9 cellular contexts compared by ENCODE assay signal in genomic region chr2:64637000-64637628, GRCh38. TPM values are rescaled to one million over a fixed set of nuclear protein-coding genes. Genes with fewer than 3 reads are reported as not detected.
DNase-seq lines count a peak whose midpoint lies in the region; ATAC-seq and TF ChIP-seq lines count a peak whose summit lies in the region.
"Had no signal": no experiment of that assay in that cellular context is flagged by ENCODE, and none has a peak within 500 bp of the region (broad histone marks: within the 10 kb centered on the region; RNA-seq: fewer than 3 reads in every experiment).

No MANE protein-coding gene starts in this region.

- H3K4me1 ChIP-seq in naive thymus-derived CD4-positive, alpha-beta T cell (ENCODE audit: control insufficient read depth in 2 of 2, insufficient read depth in 2 of 2, low read length in 2 of 2): peaks cover 0 to 47% of the 10 kb centered on the region in 2 donors

- intact Hi-C loops in naive thymus-derived CD4-positive, alpha-beta T cell (cut with micrococcal nuclease): loop anchor here in 1 of 2 donors (1.0 kb wide), 1 partner anchor 7 kb away; no protein-coding TSS in a partner anchor

- H3K4me3 ChIP-seq in NB4 (ENCODE audit: low read depth, low read length): peak overlapping the region; percentile 7
- no peak overlapping the region for H3K4me3 ChIP-seq in naive thymus-derived CD4-positive, alpha-beta T cell (ENCODE audit: low read length)
- H3K4me3 ChIP-seq: thyroid gland had no signal

- H3K4me1 Mint-ChIP-seq in naive thymus-derived CD4-positive, alpha-beta T cell: peaks cover 50 to 77% (median 68%) of the 10 kb centered on the region in 7 donors

- ATAC-seq in GM18517 (IDR thresholded peaks at IDR 0.05; ENCODE audit: unreplicated experiment) (peak; percentile 40), GM21825 (IDR thresholded peaks at IDR 0.05; ENCODE audit: unreplicated experiment) (peak; percentile 37)
- ATAC-seq in naive thymus-derived CD4-positive, alpha-beta T cell: peak; percentile 66

- peaks cover 0 to 32% (median 7%) of the 10 kb centered on the region in 3 experiments for H3K36me3 ChIP-seq in naive thymus-derived CD4-positive, alpha-beta T cell (ENCODE audit: control insufficient read depth in 2 of 3, insufficient read depth in 3 of 3, low read length in 3 of 3)

- peaks cover 10 to 23% (median 11%) of the 10 kb centered on the region in 5 donors for H3K36me3 Mint-ChIP-seq in naive thymus-derived CD4-positive, alpha-beta T cell

- no peak for TF ChIP-seq CTCF in NB4 (IDR thresholded peaks at IDR 0.05; ENCODE audit: low read depth, low read length)

- peak overlapping the region; percentile 36 for H3K27ac ChIP-seq in naive thymus-derived CD4-positive, alpha-beta T cell (ENCODE audit: low read depth, low read length)
- H3K27ac ChIP-seq: thyroid gland had no signal

- DNase-seq in NB4 (ENCODE audit: low read depth): peak; percentile 75
- DNase-seq in naive thymus-derived CD4-positive, alpha-beta T cell: peak in 3 of 9 donors; percentile 34 to 45 (median 35)
- no peak for DNase-seq in NCI-H128 (lab: John Stamatoyannopoulos, UW; ENCODE audit: unreplicated experiment)
- DNase-seq in T-helper 9 cell: no peak
- no peak for DNase-seq in kidney tubule cell (ENCODE audit: low spot score)
- no peak for DNase-seq in COLO668 (lab: John Stamatoyannopoulos, UW; ENCODE audit: unreplicated experiment)
- DNase-seq: thyroid gland had no signal

- no peak for TF ChIP-seq POLR2A in NB4 (IDR thresholded peaks at IDR 0.05; ENCODE audit: extremely low read depth, insufficient read length)

- CTCF ChIA-PET in naive thymus-derived CD4-positive, alpha-beta T cell (lab: Charles Lee): interaction anchor here (1.0 to 1.3 kb wide), 3 partner anchors 9 to 309 kb away, joined by 3 to 4 read pairs (median 3); no protein-coding TSS in a partner anchor

- H3K4me3 Mint-ChIP-seq in naive thymus-derived CD4-positive, alpha-beta T cell: peak overlapping the region; percentile 27 to 75 (median 66)

- H3K9me3 ChIP-seq in naive thymus-derived CD4-positive, alpha-beta T cell (ENCODE audit: control insufficient read depth in 2 of 3, low read length in 3 of 3): no peaks in the 10 kb centered on the region
- H3K9me3 ChIP-seq: thyroid gland had no signal

- no peaks in the 10 kb centered on the region for H3K9me3 Mint-ChIP-seq in naive thymus-derived CD4-positive, alpha-beta T cell

- H3K27ac Mint-ChIP-seq in naive thymus-derived CD4-positive, alpha-beta T cell: peak overlapping the region; percentile 33 to 92 (median 88)

- POLR2A ChIA-PET in naive thymus-derived CD4-positive, alpha-beta T cell (lab: Charles Lee): interaction anchor here (1.1 to 4.4 kb wide), 5 partner anchors 12 to 113 kb away, joined by 3 to 31 read pairs (median 3); partner anchors contain the start of gene SERTAD2

- no peaks in the 10 kb centered on the region for H3K27me3 Mint-ChIP-seq in naive thymus-derived CD4-positive, alpha-beta T cell

- H3K27me3 ChIP-seq in naive thymus-derived CD4-positive, alpha-beta T cell (ENCODE audit: control insufficient read depth in 2 of 2, insufficient read depth in 2 of 2, low read length in 2 of 2): no peaks in the 10 kb centered on the region
- H3K27me3 ChIP-seq: thyroid gland had no signal

RNA-seq across cellular contexts. Expression of gene SERTAD2, which starts 16.6 kb away (rescaled TPM):
- total RNA-seq in naive thymus-derived CD4-positive, alpha-beta T cell: 10 to 100 TPM; 34.3 to 43.8 (median 40.1) TPM
- 1 to 10 TPM; 5.2 to 6.9 TPM for polyA plus RNA-seq in naive thymus-derived CD4-positive, alpha-beta T cell
